Comparison of ENCODE assay signal across 14 cellular contexts in genomic region chr13:20851844-20852402, GRCh38. TPM values are rescaled to one million over a fixed set of nuclear protein-coding genes. Genes with fewer than 3 reads are reported as not detected.
DNase-seq lines count a peak whose midpoint lies in the region; ATAC-seq and TF ChIP-seq lines count a peak whose summit lies in the region.
"Had no signal": no experiment of that assay in that cellular context is flagged by ENCODE, and none has a peak within 500 bp of the region (broad histone marks: within the 10 kb centered on the region; RNA-seq: fewer than 3 reads in every experiment).

No MANE protein-coding gene starts in this region.

- H3K36me3 Mint-ChIP-seq in stimulated activated effector memory CD8-positive, alpha-beta T cell treated with anti-CD3 and anti-CD28 coated beads, Interleukin-12 subunit alpha, Interleukin-12 subunit beta, amount 100 ng/mL, for 72 hours = peaks cover 20% of the 10 kb centered on the region
- peaks cover 8% of the 10 kb centered on the region for H3K36me3 Mint-ChIP-seq in type B pancreatic cell

- no peaks in the 10 kb centered on the region for H3K4me1 Mint-ChIP-seq in stimulated activated effector memory CD8-positive, alpha-beta T cell treated with anti-CD3 and anti-CD28 coated beads, Interleukin-12 subunit alpha, Interleukin-12 subunit beta, amount 100 ng/mL, for 72 hours
- H3K4me1 Mint-ChIP-seq in type B pancreatic cell (ENCODE audit: unreplicated experiment) = peaks cover 12% of the 10 kb centered on the region
- H3K4me1 Mint-ChIP-seq: B cell had no signal

- WGBS in lung, 2 donors = 75 to 89% methylated on average over 4 of the region's 4 CpGs

- peak overlapping the region; percentile 34 for H3K27ac Mint-ChIP-seq in stimulated activated effector memory CD8-positive, alpha-beta T cell treated with anti-CD3 and anti-CD28 coated beads, Interleukin-12 subunit alpha, Interleukin-12 subunit beta, amount 100 ng/mL, for 72 hours
- no peak overlapping the region for H3K27ac Mint-ChIP-seq in type B pancreatic cell
- H3K27ac Mint-ChIP-seq: B cell; CD8-positive, alpha-beta T cell; H9 had no signal

- H3K36me3 ChIP-seq in left ventricle myocardium inferior (peaks cover 11% of the 10 kb centered on the region), lung (ENCODE audit: control insufficient read depth in 2 of 2, insufficient read depth in 2 of 2, low read length in 2 of 2) (peaks cover 0 to 7% of the 10 kb centered on the region in 2 donors)

- no peak for ATAC-seq in Right ventricle myocardium inferior
- no peak for ATAC-seq in lung (ENCODE audit: insufficient read depth, low FRiP score)
- ATAC-seq in stimulated activated effector memory CD8-positive, alpha-beta T cell treated with anti-CD3 and anti-CD28 coated beads, Interleukin-12 subunit alpha, Interleukin-12 subunit beta, amount 100 ng/mL, for 72 hours = no peak
- ATAC-seq in GM21515 (IDR thresholded peaks at IDR 0.05; ENCODE audit: unreplicated experiment) = no peak
- ATAC-seq: CD8-positive, alpha-beta T cell had no signal

- H3K27ac ChIP-seq in left ventricle myocardium inferior (replicated peaks) = peak overlapping the region; percentile 7
- peak overlapping the region in 1 of 2 donors; percentile 33 for H3K27ac ChIP-seq in lung (ENCODE audit: low read depth in 1 of 2, low read length in 1 of 2)
- H3K27ac ChIP-seq: BLaER1 treated with 17β-estradiol and CSF1 and Interleukin-3, amounts not matched to agents 10 nM and 100 nM had no signal

- H3K4me1 ChIP-seq in left ventricle myocardium inferior = peaks cover 41% of the 10 kb centered on the region
- peaks cover 0 to 11% of the 10 kb centered on the region in 2 donors for H3K4me1 ChIP-seq in lung (ENCODE audit: control insufficient read depth in 2 of 2, insufficient read depth in 2 of 2, low read length in 2 of 2)

- no peaks in the 10 kb centered on the region for H3K27me3 ChIP-seq in left ventricle myocardium inferior (ENCODE audit: low read depth)
- H3K27me3 ChIP-seq in lung (ENCODE audit: control insufficient read depth, insufficient read depth) = no peaks in the 10 kb centered on the region
- H3K27me3 ChIP-seq: BLaER1 treated with 17β-estradiol and CSF1 and Interleukin-3, amounts not matched to agents 10 nM and 100 nM had no signal

- no peaks in the 10 kb centered on the region for H3K27me3 Mint-ChIP-seq in type B pancreatic cell
- H3K27me3 Mint-ChIP-seq: B cell had no signal

- no peak overlapping the region for H3K4me3 Mint-ChIP-seq in stimulated activated effector memory CD8-positive, alpha-beta T cell treated with anti-CD3 and anti-CD28 coated beads, Interleukin-12 subunit alpha, Interleukin-12 subunit beta, amount 100 ng/mL, for 72 hours
- H3K4me3 Mint-ChIP-seq in type B pancreatic cell = no peak overlapping the region
- H3K4me3 Mint-ChIP-seq: B cell; CD8-positive, alpha-beta T cell; H9 had no signal

- H3K4me3 ChIP-seq in left ventricle myocardium inferior = no peak overlapping the region
- H3K4me3 ChIP-seq in lung = no peak overlapping the region
- H3K4me3 ChIP-seq: BLaER1 treated with 17β-estradiol and CSF1 and Interleukin-3, amounts not matched to agents 10 nM and 100 nM had no signal

- no peak for DNase-seq in left ventricle myocardium inferior
- no peak for DNase-seq in Right ventricle myocardium inferior (ENCODE audit: missing footprints)
- DNase-seq in lung (ENCODE audit: low spot score) = peak; percentile 52
- no peak for DNase-seq in stimulated activated effector memory CD8-positive, alpha-beta T cell treated with anti-CD3 and anti-CD28 coated beads, Interleukin-12 subunit alpha, Interleukin-12 subunit beta, amount 100 ng/mL, for 72 hours (ENCODE audit: low spot score in 2 of 2)
- no peak for DNase-seq in type B pancreatic cell (ENCODE audit: extremely low spot score, unreplicated experiment)
- DNase-seq in kidney glomerular epithelial cell (lab: John Stamatoyannopoulos, UW) = no peak
- DNase-seq: Calu3; CD8-positive, alpha-beta T cell; DMS79 treated with DMSO at 0.1 percent for 48 hours; GF-D8; H9 had no signal

- H3K9me3 Mint-ChIP-seq in stimulated activated effector memory CD8-positive, alpha-beta T cell treated with anti-CD3 and anti-CD28 coated beads, Interleukin-12 subunit alpha, Interleukin-12 subunit beta, amount 100 ng/mL, for 72 hours = no peaks in the 10 kb centered on the region
- no peaks in the 10 kb centered on the region for H3K9me3 Mint-ChIP-seq in type B pancreatic cell
- H3K9me3 Mint-ChIP-seq: CD8-positive, alpha-beta T cell; H9 had no signal

- intact Hi-C loops in left ventricle myocardium inferior (cut with micrococcal nuclease) (no loop called here), Right ventricle myocardium inferior (cut with DNase I) (no loop called here)

- TF ChIP-seq CTCF in left ventricle myocardium inferior (IDR thresholded peaks at IDR 0.05; ENCODE audit: borderline replicate concordance) (no peak), lung (IDR thresholded peaks at IDR 0.05; ENCODE audit: control extremely low read depth, extremely low read depth) (no peak), type B pancreatic cell (conservative IDR thresholded peaks at IDR 0.05) (no peak)

- H3K9me3 ChIP-seq in left ventricle myocardium inferior (replicated peaks) (no peaks in the 10 kb centered on the region), lung (ENCODE audit: control insufficient read depth in 2 of 2, insufficient read depth in 1 of 2, low read length in 1 of 2) (no peaks in the 10 kb centered on the region)
- H3K9me3 ChIP-seq: BLaER1 treated with 17β-estradiol and CSF1 and Interleukin-3, amounts not matched to agents 10 nM and 100 nM had no signal

RNA-seq across cellular contexts. Expression of gene XPO4, which starts 50.6 kb away (rescaled TPM):
- total RNA-seq in left ventricle myocardium inferior (32.0 TPM), Right ventricle myocardium inferior (30.7 TPM), lung (10 to 100 TPM; 14.4 to 25.5 TPM), type B pancreatic cell (ENCODE audit: low replicate concordance) (17.5 and 23.1 TPM in 2 replicates)
- polyA plus RNA-seq in lung = 1 to 10 TPM; 3.1 to 5.4 TPM
